ENCODE assay signal across 8 cellular contexts in genomic region chr12:8697476-8698131, GRCh38. TPM values are rescaled to one million over a fixed set of nuclear protein-coding genes. Genes with fewer than 3 reads are reported as not detected.
DNase-seq lines count a peak whose midpoint lies in the region; ATAC-seq, FAIRE-seq and TF ChIP-seq lines count a peak whose summit lies in the region.

TSS of gene RIMKLB (plus strand) at chr12:8697991. CDS start at chr12:8713867, 15,876 bp downstream.

- H3K4ac ChIP-seq in H1 (replicated peaks; ENCODE audit: insufficient read length, low read depth, low read length) (peak within 1 kb of the TSS; percentile 99), mesenchymal stem cell (ENCODE audit: low read depth in 1 of 2, low read length in 2 of 2) (peak within 1 kb of the TSS; percentile 29 to 99)

- CTCF ChIA-PET in H1 (lab: Charles Lee; ENCODE audit: partially characterized antibody) = interaction anchor here (0.5 to 1.4 kb wide), 5 partner anchors 11 to 216 kb away, joined by 3 to 5 read pairs (median 3); no protein-coding TSS in a partner anchor

- peak within 1 kb of the TSS; percentile 75 to 92 (median 86) for H3K9ac ChIP-seq in H1 (replicated peaks in 1 of 4; ENCODE audit: extremely low read depth in 1 of 4, low read depth in 3 of 4, low read length in 3 of 4)
- H3K9ac ChIP-seq in mesenchymal stem cell (ENCODE audit: low read length) = peak within 1 kb of the TSS; percentile 95

- no peak for TF ChIP-seq RAD21 in H1 (IDR thresholded peaks at IDR 0.05 in 1 of 2, conservative IDR thresholded peaks at IDR 0.05 in 1 of 2; ENCODE audit: low read depth in 2 of 2, low read length in 2 of 2)

- H4K20me1 ChIP-seq in H1 (replicated peaks in 1 of 2; ENCODE audit: control insufficient read depth in 1 of 2, insufficient read depth in 2 of 2, low read length in 2 of 2) = peaks cover 0 to 7% of the 10 kb centered on the region in 2 experiments

- H3K79me1 ChIP-seq in H1 (ENCODE audit: low read depth, low read length) = no peaks in the 10 kb centered on the region
- H3K79me1 ChIP-seq in mesenchymal stem cell (replicated peaks; ENCODE audit: low read length, poor library complexity, severe bottlenecking) = peaks cover 2% of the 10 kb centered on the region

- H4K91ac ChIP-seq in H1 (replicated peaks; ENCODE audit: insufficient read length, low read length) = peak within 1 kb of the TSS; percentile 99
- peak within 1 kb of the TSS; percentile 92 for H4K91ac ChIP-seq in mesenchymal stem cell (ENCODE audit: low read length)

- 2% methylated on average over 11 of the region's 88 CpGs; no CpG with 5 or more reads in 1 of the 2 experiments for WGBS in H1 (ENCODE audit: extremely low coverage in 1 of 2, insufficient coverage in 1 of 2, insufficient read length in 1 of 2, insufficient replicate concordance in 2 of 2, low coverage in 1 of 2, low lambda C conversion rate in 2 of 2, missing lambda C conversion rate in 1 of 2), 2 experiments
- 0% methylated on average over 30 of the region's 88 CpGs for WGBS in mesenchymal stem cell

- H3K27me3 ChIP-seq in H1 (replicated peaks in 1 of 4; ENCODE audit: control insufficient read depth in 3 of 4, extremely low read depth in 1 of 4, insufficient read depth in 3 of 4, low read length in 3 of 4) = no peaks in the 10 kb centered on the region
- H3K27me3 ChIP-seq in mesenchymal stem cell (ENCODE audit: control insufficient read depth in 1 of 2, insufficient read depth in 1 of 2, low read length in 2 of 2) = no peaks in the 10 kb centered on the region

- peak; percentile 81 for DNase-seq in AG08395 (ENCODE audit: low spot score)
- DNase-seq in NCI-H748 (lab: John Stamatoyannopoulos, UW; ENCODE audit: unreplicated experiment) = peak; percentile 81
- DNase-seq in activated CD8-positive, alpha-beta memory T cell treated with anti-CD3 and anti-CD28 coated beads for 48 hours (ENCODE audit: low read depth in 2 of 3, low spot score in 2 of 3) = peak; percentile 24 to 45 (median 36)
- DNase-seq in H1 (ENCODE audit: low read depth in 1 of 2, low spot score in 2 of 2) = peak in 1 of 2 experiments; percentile 82
- peak; percentile 81 for DNase-seq in mesenchymal stem cell
- peak; percentile 37 to 52 (median 47) for DNase-seq in stimulated activated CD4-positive, alpha-beta T cell treated with anti-CD3 and anti-CD28 coated beads, TNF-alpha, amount 100 ng/mL, for 48 hours (ENCODE audit: low read depth in 3 of 3)

- peak within 1 kb of the TSS; percentile 99 for H4K5ac ChIP-seq in H1 (ENCODE audit: insufficient read length, low read depth, low read length)

- no peak within 1 kb of the TSS for H2AFZ ChIP-seq in H1 (ENCODE audit: low read length)
- H2AFZ ChIP-seq in mesenchymal stem cell (ENCODE audit: low read depth, low read length) = peak within 1 kb of the TSS; percentile 99

- no peak for FAIRE-seq in H1 (lab: Jason Lieb, UNC)

- peak within 1 kb of the TSS; percentile 97; the same call in 1 of the 2 replicates for H2BK15ac ChIP-seq in H1 (ENCODE audit: low read length)
- peak within 1 kb of the TSS; percentile 91 for H2BK15ac ChIP-seq in mesenchymal stem cell (ENCODE audit: low read depth, poor library complexity, severe bottlenecking)

- no peak for TF ChIP-seq CTCF in H1 (IDR thresholded peaks at IDR 0.05; ENCODE audit: control extremely low read depth in 1 of 3, insufficient read depth in 1 of 3, low read depth in 1 of 3, low read length in 3 of 3)

- H2BK20ac ChIP-seq in H1 (ENCODE audit: low read length) = no peak within 1 kb of the TSS

- H3K4me2 ChIP-seq in H1 (ENCODE audit: insufficient read depth in 1 of 2, low read depth in 2 of 2, low read length in 2 of 2) (peak within 1 kb of the TSS; percentile 70 to 81), mesenchymal stem cell (ENCODE audit: low read length, poor library complexity, severe bottlenecking) (peak within 1 kb of the TSS; percentile 94)

- TF ChIP-seq POLR2A in H1 (IDR thresholded peaks at IDR 0.05; ENCODE audit: control extremely low read depth in 1 of 2, low read depth in 2 of 2, low read length in 2 of 2) = peak in 1 of 2 experiments; percentile 19; a peak in 2 of 3 replicates

- peak within 1 kb of the TSS; percentile 99 for H2BK5ac ChIP-seq in H1 (ENCODE audit: low read depth, low read length)
- peak within 1 kb of the TSS; percentile 95 for H2BK5ac ChIP-seq in mesenchymal stem cell (ENCODE audit: low read depth, low read length, poor library complexity, severe bottlenecking)

- H2BK12ac ChIP-seq in H1 (ENCODE audit: low read depth, low read length) = peak within 1 kb of the TSS; percentile 94; the same call in 1 of the 2 replicates
- peak within 1 kb of the TSS in 1 of 2 experiments; percentile 92 for H2BK12ac ChIP-seq in mesenchymal stem cell (ENCODE audit: low read length in 2 of 2)

- H3K18ac ChIP-seq in H1 (ENCODE audit: extremely low read depth, low read length) = peak within 1 kb of the TSS; percentile 99
- peak within 1 kb of the TSS; percentile 94 to 100 for H3K18ac ChIP-seq in mesenchymal stem cell (ENCODE audit: low read depth in 1 of 2, low read length in 2 of 2)

- H3K9me3 ChIP-seq in H1 (ENCODE audit: insufficient read depth in 2 of 2, low read depth in 1 of 2, low read length in 1 of 2) (no peaks in the 10 kb centered on the region), mesenchymal stem cell (ENCODE audit: control insufficient read depth, low read length) (no peaks in the 10 kb centered on the region)

- H3K36me3 ChIP-seq in H1 (ENCODE audit: control insufficient read depth in 2 of 4, insufficient read depth in 4 of 4, low read length in 3 of 4) (peaks cover 0 to 10% (median 0%) of the 10 kb centered on the region in 4 experiments; a peak in 2 of 8 replicates), mesenchymal stem cell (ENCODE audit: control insufficient read depth in 1 of 2, insufficient read depth in 2 of 2, low read depth in 1 of 2, low read length in 2 of 2) (no peaks in the 10 kb centered on the region)

- POLR2A ChIA-PET in H1 (lab: Charles Lee; ENCODE audit: partially characterized antibody) = interaction anchor here (0.6 to 2.3 kb wide), 20 partner anchors 9 to 217 kb away, joined by 3 to 15 read pairs (median 4); partner anchors contain the start of gene PHC1

- no peak for TF ChIP-seq EP300 in H1 (IDR thresholded peaks at IDR 0.05; ENCODE audit: borderline replicate concordance in 1 of 2, low read depth in 2 of 2, low read length in 2 of 2)

- peak within 1 kb of the TSS; percentile 94; the same call in 1 of the 2 replicates for H4K8ac ChIP-seq in H1 (ENCODE audit: extremely low read depth, insufficient read depth, low read length)
- peak within 1 kb of the TSS; percentile 90 for H4K8ac ChIP-seq in mesenchymal stem cell (ENCODE audit: low read length)

- peak; percentile 80 for ATAC-seq in GM19025 (IDR thresholded peaks at IDR 0.05; ENCODE audit: low read depth, unreplicated experiment)
- ATAC-seq in HG03354 (IDR thresholded peaks at IDR 0.05; ENCODE audit: poor library complexity, severe bottlenecking, unreplicated experiment) = peak; percentile 79

- H3K4me3 ChIP-seq in H1 (ENCODE audit: extremely low read depth in 1 of 4, insufficient read depth in 2 of 4, low read depth in 3 of 4, low read length in 4 of 4) (peak within 1 kb of the TSS; percentile 72 to 92 (median 80)), mesenchymal stem cell (ENCODE audit: insufficient read depth in 1 of 2, low read depth in 1 of 2, low read length in 2 of 2) (peak within 1 kb of the TSS; percentile 87 to 92)

- H3K56ac ChIP-seq in H1 (replicated peaks; ENCODE audit: insufficient read length, low read depth, low read length) = peak within 1 kb of the TSS; percentile 93

- no peak within 1 kb of the TSS for H2AK5ac ChIP-seq in H1 (ENCODE audit: low read depth, low read length)
- H2AK5ac ChIP-seq in mesenchymal stem cell (ENCODE audit: low read length, severe bottlenecking) = no peak within 1 kb of the TSS

- H3K23me2 ChIP-seq in H1 (ENCODE audit: low read depth, low read length) = peaks cover 6% of the 10 kb centered on the region; the same call in 1 of the 2 replicates

- H3K4me1 ChIP-seq in H1 (replicated peaks in 1 of 4; ENCODE audit: control insufficient read depth in 3 of 4, insufficient read depth in 4 of 4, low read length in 3 of 4) (peaks cover 2 to 9% (median 5%) of the 10 kb centered on the region in 4 experiments; a peak in 4 of 7 replicates), mesenchymal stem cell (ENCODE audit: control insufficient read depth, insufficient read depth, low read depth, low read length) (peaks cover 2% of the 10 kb centered on the region)

- H3K27ac ChIP-seq in H1 (ENCODE audit: low read depth, low read length) (peak within 1 kb of the TSS; percentile 92), mesenchymal stem cell (ENCODE audit: low read length, poor library complexity, severe bottlenecking) (peak within 1 kb of the TSS; percentile 83)

- H2BK120ac ChIP-seq in H1 (replicated peaks; ENCODE audit: low read depth, low read length) = no peak within 1 kb of the TSS
- peak within 1 kb of the TSS; percentile 79 for H2BK120ac ChIP-seq in mesenchymal stem cell (ENCODE audit: low read depth, low read length)

- H3K23ac ChIP-seq in H1 (ENCODE audit: insufficient read length) (no peak within 1 kb of the TSS), mesenchymal stem cell (ENCODE audit: low read length in 2 of 2) (peak within 1 kb of the TSS in 1 of 2 experiments; percentile 98)

- H3K14ac ChIP-seq in H1 (ENCODE audit: insufficient read length) (no peak within 1 kb of the TSS), mesenchymal stem cell (ENCODE audit: low read length in 2 of 2) (peak within 1 kb of the TSS in 1 of 2 experiments; percentile 99)

- H3K79me2 ChIP-seq in H1 (ENCODE audit: control insufficient read depth in 1 of 2, insufficient read depth in 2 of 2, low read length in 2 of 2) = peaks cover 17 to 41% of the 10 kb centered on the region in 2 experiments

TF ChIP-seq in H1, 55 proteins besides CTCF, POLR2A, EP300 and RAD21 (continues in another document):
- peak; percentile 74; the same call in 1 of the 2 replicates for TF ChIP-seq PHF8 (conservative IDR thresholded peaks at IDR 0.05; ENCODE audit: low read depth, low read length)
- no peak for TF ChIP-seq TAF7 (optimal IDR thresholded peaks at IDR 0.05; ENCODE audit: borderline replicate concordance, low read depth, low read length)
- no peak for TF ChIP-seq CBX8 (IDR thresholded peaks at IDR 0.05; ENCODE audit: borderline replicate concordance, low read depth, low read length)

RNA-seq across cellular contexts. Expression of gene RIMKLB, which starts in this region (rescaled TPM):
- total RNA-seq in H1 (2021; fragmentation: NEBNext Ultra II Directional; extraction: Animal tissue kit (Norgen Biotek cat#: 25700)) = 75.7 and 78.2 TPM in 2 replicates
- polyA plus RNA-seq in H1 (2011; rRNA removed) = 37.8 and 38.0 TPM in 2 replicates
- polyA plus RNA-seq in H1 (2011; cell fraction: cytosol; rRNA removed) = 66.4 TPM
- 111 TPM for polyA plus RNA-seq in H1 (2011; cell fraction: nucleus; rRNA removed)
- polyA plus RNA-seq in H1 (2012, experiment 1 of 2) = 74.3 to 134 TPM (median 89.9 TPM) in 4 replicates
- 7.8 TPM for polyA plus RNA-seq in H1 (2012, experiment 2 of 2)
- polyA plus RNA-seq in H1 (2013, experiment 1 of 2) = 98.9 TPM
- polyA plus RNA-seq in H1 (2013, experiment 2 of 2) = 80.9 TPM
- polyA minus RNA-seq in H1 (2011; rRNA and poly(A)+ RNA removed) = 95.2 and 103 TPM in 2 replicates
- 46.0 TPM for polyA minus RNA-seq in H1 (2011; cell fraction: cytosol; rRNA and poly(A)+ RNA removed)
- polyA minus RNA-seq in H1 (2011; cell fraction: nucleus; rRNA and poly(A)+ RNA removed) = 103 TPM
- polyA plus RNA-seq in mesenchymal stem cell (2013, experiment 1 of 2) = 18.9 TPM
- 18.6 TPM for polyA plus RNA-seq in mesenchymal stem cell (2013, experiment 2 of 2)
